In the genomic region with DNA sequence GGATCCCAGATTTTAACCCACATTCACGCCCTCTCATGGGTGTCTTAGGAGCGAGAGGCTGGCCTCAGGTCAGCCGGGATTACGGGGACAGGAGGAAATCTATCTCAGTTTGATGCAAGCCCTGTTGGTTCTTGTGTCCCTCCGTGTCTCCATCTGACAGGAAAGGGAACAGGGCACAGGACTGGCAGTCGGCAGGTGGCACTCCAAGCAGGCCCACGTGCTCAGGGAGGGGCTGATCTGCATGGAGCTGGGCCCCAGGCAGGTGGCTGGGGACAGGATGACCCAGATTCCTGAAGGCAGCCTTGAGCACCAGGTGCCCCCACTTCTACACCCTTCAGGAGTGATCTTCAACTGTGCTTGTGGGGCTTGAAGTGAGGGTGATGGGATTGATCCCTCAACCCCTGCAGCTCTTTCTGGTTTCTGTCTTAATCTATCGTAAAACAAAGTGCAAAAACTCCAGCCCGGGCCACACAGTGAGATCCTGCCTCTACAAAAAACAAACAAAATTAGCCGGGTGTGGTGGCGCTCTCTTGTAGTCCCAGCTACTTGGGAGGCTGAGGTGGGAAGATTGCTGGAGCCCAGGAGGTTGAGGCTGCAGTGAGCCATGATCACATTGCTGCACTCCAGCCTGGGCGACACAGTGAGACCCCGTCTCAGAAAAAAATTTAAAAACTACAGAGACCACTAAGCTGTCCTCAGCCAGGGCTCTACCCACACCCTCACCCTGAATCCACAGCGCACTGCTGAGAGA, we compare ENCODE assay signal across 14 cellular contexts. TPM values are rescaled to one million over a fixed set of nuclear protein-coding genes. Genes with fewer than 3 reads are reported as not detected.
A peak's percentile ranks its signal among the peaks of the same experiment; 100 is the strongest.
DNase-seq lines count a peak whose midpoint lies in the region; TF ChIP-seq lines count a peak whose summit lies in the region.
"Had no signal": no experiment of that assay in that cellular context is flagged by ENCODE, and none has a peak within 500 bp of the region (broad histone marks: within the 10 kb centered on the region; RNA-seq: fewer than 3 reads in every experiment).

No MANE protein-coding gene starts in this region.

- H3K4me3 Mint-ChIP-seq in progenitor cell of endocrine pancreas (ENCODE audit: low read depth): peak overlapping the region; percentile 88
- H3K4me3 Mint-ChIP-seq in activated CD4-positive, alpha-beta memory T cell treated with anti-CD3 and anti-CD28 coated beads, Interleukin-2, amount 10 ng/mL, durations not matched to agents 7 days and 5 days: no peak overlapping the region
- H3K4me3 Mint-ChIP-seq: CD8-positive, alpha-beta T cell; HFFc6; stimulated activated naive CD8-positive, alpha-beta T cell treated with anti-CD3 and anti-CD28 coated beads, Interleukin-15, amount 100 ng/mL, for 72 hours had no signal

- peaks cover 2% of the 10 kb centered on the region for H3K36me3 Mint-ChIP-seq in progenitor cell of endocrine pancreas (ENCODE audit: insufficient read depth)
- H3K36me3 Mint-ChIP-seq in activated CD4-positive, alpha-beta memory T cell treated with anti-CD3 and anti-CD28 coated beads, Interleukin-2, amount 10 ng/mL, durations not matched to agents 7 days and 5 days (ENCODE audit: low read depth): no peaks in the 10 kb centered on the region
- H3K36me3 Mint-ChIP-seq: CD8-positive, alpha-beta T cell had no signal

- H3K9me3 Mint-ChIP-seq in progenitor cell of endocrine pancreas (ENCODE audit: low read depth): no peaks in the 10 kb centered on the region
- H3K9me3 Mint-ChIP-seq in activated CD4-positive, alpha-beta memory T cell treated with anti-CD3 and anti-CD28 coated beads, Interleukin-2, amount 10 ng/mL, durations not matched to agents 7 days and 5 days: no peaks in the 10 kb centered on the region
- H3K9me3 Mint-ChIP-seq: CD8-positive, alpha-beta T cell; HFFc6; stimulated activated naive CD8-positive, alpha-beta T cell treated with anti-CD3 and anti-CD28 coated beads, Interleukin-15, amount 100 ng/mL, for 72 hours had no signal

- POLR2A ChIA-PET in activated CD4-positive, alpha-beta memory T cell treated with anti-CD3 and anti-CD28 coated beads, Interleukin-2, amount 10 ng/mL, durations not matched to agents 7 days and 5 days (lab: Charles Lee): interaction anchor here (1.0 kb wide), 1 partner anchor 71 kb away, joined by 3 read pairs; the partner anchor contains the start of gene NOL9

- H3K27me3 Mint-ChIP-seq in progenitor cell of endocrine pancreas: no peaks in the 10 kb centered on the region
- peaks cover 31% of the 10 kb centered on the region for H3K27me3 Mint-ChIP-seq in activated CD4-positive, alpha-beta memory T cell treated with anti-CD3 and anti-CD28 coated beads, Interleukin-2, amount 10 ng/mL, durations not matched to agents 7 days and 5 days

- peak; percentile 39 for DNase-seq in DMS 273 (lab: John Stamatoyannopoulos, UW; ENCODE audit: unreplicated experiment)
- no peak for DNase-seq in DMS 273 treated with DMSO at 0.1 percent for 48 hours (lab: John Stamatoyannopoulos, UW)
- DNase-seq in NCI-H345 (lab: John Stamatoyannopoulos, UW): peak; percentile 45
- peak; percentile 95 for DNase-seq in cerebellum (ENCODE audit: low spot score)
- no peak for DNase-seq in progenitor cell of endocrine pancreas (ENCODE audit: low spot score, unreplicated experiment)
- DNase-seq in iPS-NIHi11 (ENCODE audit: low spot score): no peak
- DNase-seq in activated CD4-positive, alpha-beta memory T cell treated with anti-CD3 and anti-CD28 coated beads, Interleukin-2, amount 10 ng/mL, durations not matched to agents 7 days and 5 days: no peak
- DNase-seq in hippocampal formation (lab: John Stamatoyannopoulos, UW): no peak
- DNase-seq: CD8-positive, alpha-beta T cell; HFFc6; left ventricle myocardium superior; MV-4-11; stimulated activated naive CD8-positive, alpha-beta T cell treated with anti-CD3 and anti-CD28 coated beads, Interleukin-15, amount 100 ng/mL, for 72 hours had no signal

- TF ChIP-seq CTCF in progenitor cell of endocrine pancreas (IDR thresholded peaks at IDR 0.05; ENCODE audit: unreplicated experiment): no peak

- CTCF ChIA-PET in activated CD4-positive, alpha-beta memory T cell treated with anti-CD3 and anti-CD28 coated beads, Interleukin-2, amount 10 ng/mL, durations not matched to agents 7 days and 5 days (lab: Charles Lee): interaction anchor here (0.6 kb wide), 2 partner anchors 17 to 58 kb away, joined by 3 to 4 read pairs; no protein-coding TSS in a partner anchor

- H3K27ac Mint-ChIP-seq in progenitor cell of endocrine pancreas: peak overlapping the region; percentile 45
- no peak overlapping the region for H3K27ac Mint-ChIP-seq in activated CD4-positive, alpha-beta memory T cell treated with anti-CD3 and anti-CD28 coated beads, Interleukin-2, amount 10 ng/mL, durations not matched to agents 7 days and 5 days
- H3K27ac Mint-ChIP-seq: CD8-positive, alpha-beta T cell; HFFc6; stimulated activated naive CD8-positive, alpha-beta T cell treated with anti-CD3 and anti-CD28 coated beads, Interleukin-15, amount 100 ng/mL, for 72 hours had no signal

- peaks cover 16% of the 10 kb centered on the region for H3K4me1 Mint-ChIP-seq in progenitor cell of endocrine pancreas (ENCODE audit: low read depth)
- peaks cover 9% of the 10 kb centered on the region for H3K4me1 Mint-ChIP-seq in activated CD4-positive, alpha-beta memory T cell treated with anti-CD3 and anti-CD28 coated beads, Interleukin-2, amount 10 ng/mL, durations not matched to agents 7 days and 5 days

RNA-seq across cellular contexts. Expression of gene PLEKHG5, which starts 8.3 kb away (rescaled TPM):
- 13.5 TPM for total RNA-seq in cerebellum
- 72.3 and 77.0 TPM in 2 replicates for total RNA-seq in progenitor cell of endocrine pancreas
- total RNA-seq in activated CD4-positive, alpha-beta memory T cell treated with anti-CD3 and anti-CD28 coated beads, Interleukin-2, amount 10 ng/mL, durations not matched to agents 7 days and 5 days: 1 to 10 TPM; 1.7 to 2.3 TPM

RNA-seq across cellular contexts. Expression of gene TNFRSF25, which starts 17.2 kb away (rescaled TPM):
- total RNA-seq in cerebellum: 9.5 TPM
- total RNA-seq in progenitor cell of endocrine pancreas: 68.3 and 68.9 TPM in 2 replicates
- 10 to 100 TPM; 82.9 to 85.1 TPM for total RNA-seq in activated CD4-positive, alpha-beta memory T cell treated with anti-CD3 and anti-CD28 coated beads, Interleukin-2, amount 10 ng/mL, durations not matched to agents 7 days and 5 days

RNA-seq across cellular contexts. Expression of gene ESPN, which starts 58.6 kb away (rescaled TPM):
- total RNA-seq in cerebellum: 0.18 TPM
- 49.5 and 54.0 TPM in 2 replicates for total RNA-seq in progenitor cell of endocrine pancreas
- total RNA-seq in activated CD4-positive, alpha-beta memory T cell treated with anti-CD3 and anti-CD28 coated beads, Interleukin-2, amount 10 ng/mL, durations not matched to agents 7 days and 5 days: under 1 TPM; 0.96 to 0.98 TPM
- total RNA-seq: A172, HFFc6 had no signal

Comparison
In these comparisons a context has a peak if more than half of its experiments do, and no peak if none do; other contexts are left out.
1. DNase-seq: peak in DMS 273 (single experiment), NCI-H345 (single experiment) and cerebellum (single experiment); none in DMS 273 treated with DMSO at 0.1 percent for 48 hours (single experiment), progenitor cell of endocrine pancreas (single experiment), iPS-NIHi11 (single experiment), activated CD4-positive, alpha-beta memory T cell treated with anti-CD3 and anti-CD28 coated beads, Interleukin-2, amount 10 ng/mL, durations not matched to agents 7 days and 5 days (single experiment) and hippocampal formation (0 of 2).
2. RNA of gene ESPN, which starts 58.6 kb away (total RNA-seq): 49.5 to 54.0 TPM in progenitor cell of endocrine pancreas; 0.96 to 0.98 TPM in activated CD4-positive, alpha-beta memory T cell treated with anti-CD3 and anti-CD28 coated beads, Interleukin-2, amount 10 ng/mL, durations not matched to agents 7 days and 5 days and 0.18 TPM in cerebellum (single experiment); every median in the first group is over 10 times any median in the second.